ENCODE assay signal across 24 cellular contexts in genomic region chr3:175007316-175007715, GRCh38.
"Had no signal": no experiment of that assay in that cellular context is flagged by ENCODE, and none has a peak within 500 bp of the region (broad histone marks: within the 10 kb centered on the region; RNA-seq: fewer than 3 reads in every experiment).

No MANE protein-coding gene starts in this region.

- H3K36me3 ChIP-seq: gastroesophageal sphincter, neural progenitor cell, pancreas, suprapubic skin, thyroid gland, uterus had no signal

- H3K4me1 ChIP-seq: gastroesophageal sphincter, neural progenitor cell, thyroid gland, uterus had no signal

- H3K4me2 ChIP-seq: neural progenitor cell had no signal

- H3K9me3 ChIP-seq: gastroesophageal sphincter, pancreas, suprapubic skin, thyroid gland, uterus had no signal

- H3K4me1 Mint-ChIP-seq: immature natural killer cell; neural progenitor cell; stimulated activated effector memory CD8-positive, alpha-beta T cell treated with anti-CD3 and anti-CD28 coated beads, Interleukin-12 subunit alpha, Interleukin-12 subunit beta, amount 100 ng/mL, for 72 hours had no signal

- H3K27ac Mint-ChIP-seq: immature natural killer cell; natural killer cell treated with Interleukin-12 subunit alpha and Interleukin-12 subunit beta and Interleukin-15 and Interleukin-18, amount 100 ng/mL, for 72 hours; neural progenitor cell; progenitor cell of endocrine pancreas; stimulated activated effector memory CD8-positive, alpha-beta T cell treated with anti-CD3 and anti-CD28 coated beads, Interleukin-12 subunit alpha, Interleukin-12 subunit beta, amount 100 ng/mL, for 72 hours; type B pancreatic cell had no signal

- H3K4me3 ChIP-seq: gastroesophageal sphincter, lung, neural progenitor cell, pancreas, suprapubic skin, thyroid gland, uterus had no signal

- H3K27me3 Mint-ChIP-seq: natural killer cell treated with Interleukin-12 subunit alpha and Interleukin-12 subunit beta and Interleukin-15 and Interleukin-18, amount 100 ng/mL, for 72 hours; progenitor cell of endocrine pancreas; type B pancreatic cell had no signal

- ATAC-seq: gastroesophageal sphincter; left ventricle myocardium superior; natural killer cell treated with Interleukin-12 subunit alpha and Interleukin-12 subunit beta and Interleukin-15 and Interleukin-18, amount 100 ng/mL, for 72 hours; pancreas; right cardiac atrium; stimulated activated effector memory CD8-positive, alpha-beta T cell treated with anti-CD3 and anti-CD28 coated beads, Interleukin-12 subunit alpha, Interleukin-12 subunit beta, amount 100 ng/mL, for 72 hours; stimulated activated naive CD8-positive, alpha-beta T cell treated with anti-CD3 and anti-CD28 coated beads, Interleukin-15, Interleukin-2, amounts not matched to agents 100 U/mL and 50 U/mL, for 24 hours had no signal

- H3K4me3 Mint-ChIP-seq: immature natural killer cell; natural killer cell treated with Interleukin-12 subunit alpha and Interleukin-12 subunit beta and Interleukin-15 and Interleukin-18, amount 100 ng/mL, for 72 hours; neural progenitor cell; stimulated activated effector memory CD8-positive, alpha-beta T cell treated with anti-CD3 and anti-CD28 coated beads, Interleukin-12 subunit alpha, Interleukin-12 subunit beta, amount 100 ng/mL, for 72 hours; type B pancreatic cell had no signal

- H3K36me3 Mint-ChIP-seq: neural progenitor cell; stimulated activated effector memory CD8-positive, alpha-beta T cell treated with anti-CD3 and anti-CD28 coated beads, Interleukin-12 subunit alpha, Interleukin-12 subunit beta, amount 100 ng/mL, for 72 hours; type B pancreatic cell had no signal

- H3K27ac ChIP-seq: gastroesophageal sphincter, neural progenitor cell, pancreas, suprapubic skin, thyroid gland, uterus had no signal

- H3K9ac ChIP-seq: neural progenitor cell had no signal

- H2AFZ ChIP-seq: neural progenitor cell had no signal

- DNase-seq: dermis blood vessel endothelial cell; glutamatergic neuron; immature natural killer cell; left ventricle myocardium superior; mesenchymal stem cell; midbrain; nucleus accumbens; pancreas; right cardiac atrium; small intestine; stimulated activated CD4-positive, alpha-beta T cell treated with anti-CD3 and anti-CD28 coated beads, Interleukin-12 subunit alpha, Interleukin-12 subunit beta, amount 100 ng/mL, for 4 hours; stimulated activated CD4-positive, alpha-beta T cell treated with anti-CD3 and anti-CD28 coated beads, Interleukin-2, amount 100 ng/mL, for 48 hours; stimulated activated CD8-positive, alpha-beta memory T cell treated with anti-CD3 and anti-CD28 coated beads, Interleukin-4, amount 100 ng/mL, for 48 hours; stimulated activated naive CD8-positive, alpha-beta T cell treated with anti-CD3 and anti-CD28 coated beads, Interleukin-15, Interleukin-2, amounts not matched to agents 100 U/mL and 50 U/mL, for 24 hours; thyroid gland; uterus had no signal

- H3K9me3 Mint-ChIP-seq: neural progenitor cell had no signal

- H3K27me3 ChIP-seq: gastroesophageal sphincter, neural progenitor cell, pancreas, suprapubic skin, thyroid gland, uterus had no signal
